ENCODE assay signal across 18 cellular contexts in genomic region chr11:117834068-117834810, GRCh38. TPM values are rescaled to one million over a fixed set of nuclear protein-coding genes. Genes with fewer than 3 reads are reported as not detected.
A peak's percentile ranks its signal among the peaks of the same experiment; 100 is the strongest.
DNase-seq lines count a peak whose midpoint lies in the region; ATAC-seq and TF ChIP-seq lines count a peak whose summit lies in the region.
"Had no signal": no experiment of that assay in that cellular context is flagged by ENCODE, and none has a peak within 500 bp of the region (broad histone marks: within the 10 kb centered on the region; RNA-seq: fewer than 3 reads in every experiment).

No MANE protein-coding gene starts in this region.

- peak overlapping the region in 1 of 12 donors; percentile 36 for H3K27ac ChIP-seq in heart left ventricle
- H3K27ac ChIP-seq: SJCRH30 had no signal

- peaks cover 0 to 21% (median 12%) of the 10 kb centered on the region in 9 donors for H3K36me3 ChIP-seq in heart left ventricle
- H3K36me3 ChIP-seq: MG63, SJCRH30 had no signal

- H3K36me3 Mint-ChIP-seq in brain = peaks cover 13% of the 10 kb centered on the region
- no peaks in the 10 kb centered on the region for H3K36me3 Mint-ChIP-seq in osteocyte (ENCODE audit: unreplicated experiment)
- H3K36me3 Mint-ChIP-seq: activated naive CD4-positive, alpha-beta T cell treated with anti-CD3 and anti-CD28 coated beads, Interleukin-2, amount 50 U/mL, for 72 hours had no signal

- H3K27me3 Mint-ChIP-seq in brain (peaks cover 4% of the 10 kb centered on the region), osteocyte (ENCODE audit: unreplicated experiment) (peaks cover 26% of the 10 kb centered on the region)

- intact Hi-C loops in heart left ventricle (cut with DNase I) (loop anchor here in 1 of 10 donors (5.0 kb wide), 1 partner anchor 218 kb away; no protein-coding TSS in a partner anchor), Right ventricle myocardium superior (cut with DNase I) (no loop called here)

- H3K4me1 ChIP-seq in heart left ventricle = peaks cover 0 to 34% (median 15%) of the 10 kb centered on the region in 12 donors

- no peaks in the 10 kb centered on the region for H3K9me3 ChIP-seq in heart left ventricle
- H3K9me3 ChIP-seq: MG63, SJCRH30 had no signal

- no peaks in the 10 kb centered on the region for H3K27me3 ChIP-seq in heart left ventricle
- H3K27me3 ChIP-seq: MG63, SJCRH30 had no signal

- H3K27ac Mint-ChIP-seq in brain (peak overlapping the region; percentile 46 to 89 (median 87)), osteocyte (ENCODE audit: unreplicated experiment) (no peak overlapping the region)
- H3K27ac Mint-ChIP-seq: endodermal cell had no signal

- ATAC-seq in heart left ventricle (no peak), Right ventricle myocardium superior (ENCODE audit: poor library complexity) (no peak)
- ATAC-seq: activated naive CD4-positive, alpha-beta T cell treated with anti-CD3 and anti-CD28 coated beads, Interleukin-2, amount 50 U/mL, for 72 hours; GM12878; HepG2 had no signal

- peak in 3 of 5 donors; percentile 3 to 10 (median 4) for DNase-seq in heart left ventricle
- no peak for DNase-seq in Right ventricle myocardium superior
- DNase-seq in osteocyte (ENCODE audit: extremely low spot score, unreplicated experiment) = peak; percentile 42
- DNase-seq in effector CD4-positive, alpha-beta T cell = no peak
- DNase-seq in stimulated activated CD4-positive, alpha-beta T cell treated with anti-CD3 and anti-CD28 coated beads, Interleukin-12 subunit alpha, Interleukin-12 subunit beta, amount 100 ng/mL, for 4 hours = no peak
- no peak for DNase-seq in NCI-H524 treated with DMSO at 0.1 percent for 48 hours (lab: John Stamatoyannopoulos, UW)
- DNase-seq: activated CD4-positive, alpha-beta T cell treated with anti-CD3 and anti-CD28 coated beads for 1 hour; kidney glomerular epithelial cell; MG63 had no signal

- no peak for TF ChIP-seq POLR2A in heart left ventricle (IDR thresholded peaks at IDR 0.05)

- H3K4me1 Mint-ChIP-seq in brain (peaks cover 41% of the 10 kb centered on the region), osteocyte (ENCODE audit: unreplicated experiment) (no peaks in the 10 kb centered on the region)

- H3K4me3 Mint-ChIP-seq in brain (peak overlapping the region in 1 of 5 experiments; percentile 14), osteocyte (ENCODE audit: unreplicated experiment) (no peak overlapping the region)
- H3K4me3 Mint-ChIP-seq: endodermal cell had no signal

- no peak overlapping the region for H3K4me3 ChIP-seq in heart left ventricle
- H3K4me3 ChIP-seq: GM12878, MG63, SJCRH30 had no signal

- WGBS in heart left ventricle, 4 donors = 90 to 94% (median 92%) methylated on average over 6 of the region's 6 CpGs

- TF ChIP-seq CTCF in heart left ventricle (IDR thresholded peaks at IDR 0.05) (no peak), brain (conservative IDR thresholded peaks at IDR 0.05) (no peak), osteocyte (IDR thresholded peaks at IDR 0.05) (no peak)

- H3K9me3 Mint-ChIP-seq in brain (no peaks in the 10 kb centered on the region), osteocyte (ENCODE audit: unreplicated experiment) (no peaks in the 10 kb centered on the region)
- H3K9me3 Mint-ChIP-seq: activated naive CD4-positive, alpha-beta T cell treated with anti-CD3 and anti-CD28 coated beads, Interleukin-2, amount 50 U/mL, for 72 hours; endodermal cell had no signal

RNA-seq across cellular contexts. Expression of gene FXYD2, which starts 9.7 kb away (rescaled TPM):
- 1 to 10 TPM in 5 of 9 donors, under 1 TPM in 3, not detected in 1; 0.48 to 2.7 (median 1.8) TPM for total RNA-seq in heart left ventricle
- 1 to 10 TPM in 1 of 2 donors, under 1 TPM in 1; 0.53 to 1.8 TPM for polyA plus RNA-seq in heart left ventricle
- total RNA-seq in Right ventricle myocardium superior = 1.4 TPM
- polyA plus RNA-seq in brain (ENCODE audit: insufficient read depth, low read depth, low replicate concordance) = 0.63 TPM
- total RNA-seq in osteocyte = 0.91 TPM in 1 of 2 replicates, not detected in the other
- total RNA-seq: NCI-H460, OCI-LY7 had no signal

RNA-seq across cellular contexts. Expression of gene DSCAML1, which starts 37.2 kb away (rescaled TPM):
- total RNA-seq in heart left ventricle = 1 to 10 TPM in 3 of 9 donors, under 1 TPM in 6; 0.05 to 1.7 (median 0.81) TPM
- under 1 TPM; 0.11 to 0.76 TPM for polyA plus RNA-seq in heart left ventricle
- 0.83 TPM for total RNA-seq in Right ventricle myocardium superior
- 9.6 TPM for polyA plus RNA-seq in brain (ENCODE audit: insufficient read depth, low read depth, low replicate concordance)
- not detected in 2 replicates for total RNA-seq in osteocyte
- total RNA-seq: NCI-H460, OCI-LY7, SJCRH30 had no signal

RNA-seq across cellular contexts. Expression of gene FXYD6, which starts 42.2 kb away (rescaled TPM):
- 10 to 100 TPM; 24.6 to 51.2 (median 35.0) TPM for total RNA-seq in heart left ventricle
- polyA plus RNA-seq in heart left ventricle = 10 to 100 TPM; 51.2 to 54.0 TPM
- total RNA-seq in Right ventricle myocardium superior = 34.6 TPM
- polyA plus RNA-seq in brain (ENCODE audit: insufficient read depth, low read depth, low replicate concordance) = 516 TPM
- total RNA-seq in osteocyte = 0.99 and 1.7 TPM in 2 replicates
- total RNA-seq: HepG2; NCI-H460; OCI-LY7; T-helper 2 cell treated with Interferon-gamma antibody and Interleukin-4, amounts not matched to agents 100 ng/mL and 5 ng/mL, for 36 hours had no signal
- polyA plus RNA-seq: HepG2 had no signal

Comparison
In these comparisons a context has a peak if more than half of its experiments do, and no peak if none do; other contexts are left out.
1. DNase-seq: peak in heart left ventricle (3 of 5) and osteocyte (single experiment); none in Right ventricle myocardium superior (single experiment), effector CD4-positive, alpha-beta T cell (single experiment), stimulated activated CD4-positive, alpha-beta T cell treated with anti-CD3 and anti-CD28 coated beads, Interleukin-12 subunit alpha, Interleukin-12 subunit beta, amount 100 ng/mL, for 4 hours (single experiment) and NCI-H524 treated with DMSO at 0.1 percent for 48 hours (single experiment).